1 cellular context compared by ENCODE assay signal in genomic region chr7:40474790-40475680, GRCh38.
A peak's percentile ranks its signal among the peaks of the same experiment; 100 is the strongest.
TF ChIP-seq lines count a peak whose summit lies in the region.

No MANE protein-coding gene starts in this region.

TF ChIP-seq in GM12878, 131 proteins besides CTCF, POLR2A, EP300 and RAD21 (continued from another document and continues in another):
- TF ChIP-seq, protein P1, sequence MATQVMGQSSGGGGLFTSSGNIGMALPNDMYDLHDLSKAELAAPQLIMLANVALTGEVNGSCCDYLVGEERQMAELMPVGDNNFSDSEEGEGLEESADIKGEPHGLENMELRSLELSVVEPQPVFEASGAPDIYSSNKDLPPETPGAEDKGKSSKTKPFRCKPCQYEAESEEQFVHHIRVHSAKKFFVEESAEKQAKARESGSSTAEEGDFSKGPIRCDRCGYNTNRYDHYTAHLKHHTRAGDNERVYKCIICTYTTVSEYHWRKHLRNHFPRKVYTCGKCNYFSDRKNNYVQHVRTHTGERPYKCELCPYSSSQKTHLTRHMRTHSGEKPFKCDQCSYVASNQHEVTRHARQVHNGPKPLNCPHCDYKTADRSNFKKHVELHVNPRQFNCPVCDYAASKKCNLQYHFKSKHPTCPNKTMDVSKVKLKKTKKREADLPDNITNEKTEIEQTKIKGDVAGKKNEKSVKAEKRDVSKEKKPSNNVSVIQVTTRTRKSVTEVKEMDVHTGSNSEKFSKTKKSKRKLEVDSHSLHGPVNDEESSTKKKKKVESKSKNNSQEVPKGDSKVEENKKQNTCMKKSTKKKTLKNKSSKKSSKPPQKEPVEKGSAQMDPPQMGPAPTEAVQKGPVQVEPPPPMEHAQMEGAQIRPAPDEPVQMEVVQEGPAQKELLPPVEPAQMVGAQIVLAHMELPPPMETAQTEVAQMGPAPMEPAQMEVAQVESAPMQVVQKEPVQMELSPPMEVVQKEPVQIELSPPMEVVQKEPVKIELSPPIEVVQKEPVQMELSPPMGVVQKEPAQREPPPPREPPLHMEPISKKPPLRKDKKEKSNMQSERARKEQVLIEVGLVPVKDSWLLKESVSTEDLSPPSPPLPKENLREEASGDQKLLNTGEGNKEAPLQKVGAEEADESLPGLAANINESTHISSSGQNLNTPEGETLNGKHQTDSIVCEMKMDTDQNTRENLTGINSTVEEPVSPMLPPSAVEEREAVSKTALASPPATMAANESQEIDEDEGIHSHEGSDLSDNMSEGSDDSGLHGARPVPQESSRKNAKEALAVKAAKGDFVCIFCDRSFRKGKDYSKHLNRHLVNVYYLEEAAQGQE (IDR thresholded peaks at IDR 0.05; ENCODE audit: low read depth, low read length), result no peak
- no peak for TF ChIP-seq HDAC6 (IDR thresholded peaks at IDR 0.05; ENCODE audit: unreplicated experiment)
- no peak for TF ChIP-seq BACH1 (IDR thresholded peaks at IDR 0.05; ENCODE audit: borderline replicate concordance)
- TF ChIP-seq SMARCA5 (IDR thresholded peaks at IDR 0.05), result no peak
- TF ChIP-seq RELA (IDR thresholded peaks at IDR 0.05; ENCODE audit: borderline replicate concordance, partially characterized antibody), result no peak
- TF ChIP-seq RAD51 (IDR thresholded peaks at IDR 0.05), result no peak
- TF ChIP-seq NBN (IDR thresholded peaks at IDR 0.05), result no peak
- TF ChIP-seq, protein P2, sequence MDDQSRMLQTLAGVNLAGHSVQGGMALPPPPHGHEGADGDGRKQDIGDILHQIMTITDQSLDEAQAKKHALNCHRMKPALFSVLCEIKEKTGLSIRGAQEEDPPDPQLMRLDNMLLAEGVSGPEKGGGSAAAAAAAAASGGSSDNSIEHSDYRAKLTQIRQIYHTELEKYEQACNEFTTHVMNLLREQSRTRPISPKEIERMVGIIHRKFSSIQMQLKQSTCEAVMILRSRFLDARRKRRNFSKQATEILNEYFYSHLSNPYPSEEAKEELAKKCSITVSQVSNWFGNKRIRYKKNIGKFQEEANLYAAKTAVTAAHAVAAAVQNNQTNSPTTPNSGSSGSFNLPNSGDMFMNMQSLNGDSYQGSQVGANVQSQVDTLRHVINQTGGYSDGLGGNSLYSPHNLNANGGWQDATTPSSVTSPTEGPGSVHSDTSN (IDR thresholded peaks at IDR 0.05; ENCODE audit: insufficient replicate concordance, low read depth, low read length), result no peak
- TF ChIP-seq CREM (IDR thresholded peaks at IDR 0.05; ENCODE audit: low read depth), result peak; percentile 47; the same call in 1 of the 2 replicates
- TF ChIP-seq SIN3A (IDR thresholded peaks at IDR 0.05; ENCODE audit: low read depth, low read length), result no peak
- TF ChIP-seq FOXK2 (IDR thresholded peaks at IDR 0.05), result no peak
- no peak for TF ChIP-seq HDAC2 (IDR thresholded peaks at IDR 0.05)
- TF ChIP-seq TBL1XR1 (IDR thresholded peaks at IDR 0.05; ENCODE audit: low read depth, low read length), result peak; percentile 59; the same call in 1 of the 2 replicates
- no peak for TF ChIP-seq PML (IDR thresholded peaks at IDR 0.05; ENCODE audit: low read length)
- TF ChIP-seq, protein P3, sequence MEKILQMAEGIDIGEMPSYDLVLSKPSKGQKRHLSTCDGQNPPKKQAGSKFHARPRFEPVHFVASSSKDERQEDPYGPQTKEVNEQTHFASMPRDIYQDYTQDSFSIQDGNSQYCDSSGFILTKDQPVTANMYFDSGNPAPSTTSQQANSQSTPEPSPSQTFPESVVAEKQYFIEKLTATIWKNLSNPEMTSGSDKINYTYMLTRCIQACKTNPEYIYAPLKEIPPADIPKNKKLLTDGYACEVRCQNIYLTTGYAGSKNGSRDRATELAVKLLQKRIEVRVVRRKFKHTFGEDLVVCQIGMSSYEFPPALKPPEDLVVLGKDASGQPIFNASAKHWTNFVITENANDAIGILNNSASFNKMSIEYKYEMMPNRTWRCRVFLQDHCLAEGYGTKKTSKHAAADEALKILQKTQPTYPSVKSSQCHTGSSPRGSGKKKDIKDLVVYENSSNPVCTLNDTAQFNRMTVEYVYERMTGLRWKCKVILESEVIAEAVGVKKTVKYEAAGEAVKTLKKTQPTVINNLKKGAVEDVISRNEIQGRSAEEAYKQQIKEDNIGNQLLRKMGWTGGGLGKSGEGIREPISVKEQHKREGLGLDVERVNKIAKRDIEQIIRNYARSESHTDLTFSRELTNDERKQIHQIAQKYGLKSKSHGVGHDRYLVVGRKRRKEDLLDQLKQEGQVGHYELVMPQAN (conservative IDR thresholded peaks at IDR 0.05), result no peak
- no peak for TF ChIP-seq SMAD1 (IDR thresholded peaks at IDR 0.05; ENCODE audit: low read depth, partially characterized antibody)
- no peak for TF ChIP-seq ZNF622 (IDR thresholded peaks at IDR 0.05)
- no peak for TF ChIP-seq MYC (IDR thresholded peaks at IDR 0.05; ENCODE audit: insufficient read depth, insufficient read length, insufficient replicate concordance, low read length, severe bottlenecking)
- TF ChIP-seq, protein P4, sequence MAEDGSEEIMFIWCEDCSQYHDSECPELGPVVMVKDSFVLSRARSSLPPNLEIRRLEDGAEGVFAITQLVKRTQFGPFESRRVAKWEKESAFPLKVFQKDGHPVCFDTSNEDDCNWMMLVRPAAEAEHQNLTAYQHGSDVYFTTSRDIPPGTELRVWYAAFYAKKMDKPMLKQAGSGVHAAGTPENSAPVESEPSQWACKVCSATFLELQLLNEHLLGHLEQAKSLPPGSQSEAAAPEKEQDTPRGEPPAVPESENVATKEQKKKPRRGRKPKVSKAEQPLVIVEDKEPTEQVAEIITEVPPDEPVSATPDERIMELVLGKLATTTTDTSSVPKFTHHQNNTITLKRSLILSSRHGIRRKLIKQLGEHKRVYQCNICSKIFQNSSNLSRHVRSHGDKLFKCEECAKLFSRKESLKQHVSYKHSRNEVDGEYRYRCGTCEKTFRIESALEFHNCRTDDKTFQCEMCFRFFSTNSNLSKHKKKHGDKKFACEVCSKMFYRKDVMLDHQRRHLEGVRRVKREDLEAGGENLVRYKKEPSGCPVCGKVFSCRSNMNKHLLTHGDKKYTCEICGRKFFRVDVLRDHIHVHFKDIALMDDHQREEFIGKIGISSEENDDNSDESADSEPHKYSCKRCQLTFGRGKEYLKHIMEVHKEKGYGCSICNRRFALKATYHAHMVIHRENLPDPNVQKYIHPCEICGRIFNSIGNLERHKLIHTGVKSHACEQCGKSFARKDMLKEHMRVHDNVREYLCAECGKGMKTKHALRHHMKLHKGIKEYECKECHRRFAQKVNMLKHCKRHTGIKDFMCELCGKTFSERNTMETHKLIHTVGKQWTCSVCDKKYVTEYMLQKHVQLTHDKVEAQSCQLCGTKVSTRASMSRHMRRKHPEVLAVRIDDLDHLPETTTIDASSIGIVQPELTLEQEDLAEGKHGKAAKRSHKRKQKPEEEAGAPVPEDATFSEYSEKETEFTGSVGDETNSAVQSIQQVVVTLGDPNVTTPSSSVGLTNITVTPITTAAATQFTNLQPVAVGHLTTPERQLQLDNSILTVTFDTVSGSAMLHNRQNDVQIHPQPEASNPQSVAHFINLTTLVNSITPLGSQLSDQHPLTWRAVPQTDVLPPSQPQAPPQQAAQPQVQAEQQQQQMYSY (CRISPR knock-in tag; IDR thresholded peaks at IDR 0.05), result no peak
- no peak for TF ChIP-seq EZH2 (IDR thresholded peaks at IDR 0.05; ENCODE audit: borderline replicate concordance, control insufficient read depth, low read depth, low read length)
- no peak for TF ChIP-seq WRNIP1 (IDR thresholded peaks at IDR 0.05; ENCODE audit: borderline replicate concordance, low read depth, low read length)
- TF ChIP-seq CUX1 (IDR thresholded peaks at IDR 0.05; ENCODE audit: insufficient replicate concordance, low read depth, low read length), result no peak
- TF ChIP-seq DPF2 (IDR thresholded peaks at IDR 0.05), result 0 out of 2 replicates have a peak, but pooled peaks have one; percentile 36
- TF ChIP-seq, protein P5, sequence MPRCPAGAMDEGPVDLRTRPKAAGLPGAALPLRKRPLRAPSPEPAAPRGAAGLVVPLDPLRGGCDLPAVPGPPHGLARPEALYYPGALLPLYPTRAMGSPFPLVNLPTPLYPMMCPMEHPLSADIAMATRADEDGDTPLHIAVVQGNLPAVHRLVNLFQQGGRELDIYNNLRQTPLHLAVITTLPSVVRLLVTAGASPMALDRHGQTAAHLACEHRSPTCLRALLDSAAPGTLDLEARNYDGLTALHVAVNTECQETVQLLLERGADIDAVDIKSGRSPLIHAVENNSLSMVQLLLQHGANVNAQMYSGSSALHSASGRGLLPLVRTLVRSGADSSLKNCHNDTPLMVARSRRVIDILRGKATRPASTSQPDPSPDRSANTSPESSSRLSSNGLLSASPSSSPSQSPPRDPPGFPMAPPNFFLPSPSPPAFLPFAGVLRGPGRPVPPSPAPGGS (IDR thresholded peaks at IDR 0.05; ENCODE audit: borderline replicate concordance, insufficient read depth, low read depth, low read length, poor library complexity, severe bottlenecking), result no peak
- no peak for TF ChIP-seq RCOR1 (conservative IDR thresholded peaks at IDR 0.05; ENCODE audit: low read depth, low read length)
- peak; percentile 48; the same call in 1 of the 2 replicates for TF ChIP-seq MTA3 (IDR thresholded peaks at IDR 0.05; ENCODE audit: borderline replicate concordance, low read length)
- TF ChIP-seq, protein P6, sequence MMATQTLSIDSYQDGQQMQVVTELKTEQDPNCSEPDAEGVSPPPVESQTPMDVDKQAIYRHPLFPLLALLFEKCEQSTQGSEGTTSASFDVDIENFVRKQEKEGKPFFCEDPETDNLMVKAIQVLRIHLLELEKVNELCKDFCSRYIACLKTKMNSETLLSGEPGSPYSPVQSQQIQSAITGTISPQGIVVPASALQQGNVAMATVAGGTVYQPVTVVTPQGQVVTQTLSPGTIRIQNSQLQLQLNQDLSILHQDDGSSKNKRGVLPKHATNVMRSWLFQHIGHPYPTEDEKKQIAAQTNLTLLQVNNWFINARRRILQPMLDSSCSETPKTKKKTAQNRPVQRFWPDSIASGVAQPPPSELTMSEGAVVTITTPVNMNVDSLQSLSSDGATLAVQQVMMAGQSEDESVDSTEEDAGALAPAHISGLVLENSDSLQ (IDR thresholded peaks at IDR 0.05), result no peak
- no peak for TF ChIP-seq ZBTB40 (IDR thresholded peaks at IDR 0.05; ENCODE audit: borderline replicate concordance)
- no peak for TF ChIP-seq NR2F1 (conservative IDR thresholded peaks at IDR 0.05)
- peak; percentile 92 for TF ChIP-seq ATF7 (IDR thresholded peaks at IDR 0.05; ENCODE audit: low read depth)
- TF ChIP-seq ATF3 (IDR thresholded peaks at IDR 0.05; ENCODE audit: borderline replicate concordance, extremely low read depth, low read depth, low read length), result no peak
- no peak for TF ChIP-seq POLR2AphosphoS5 (IDR thresholded peaks at IDR 0.05; ENCODE audit: low read length)
- TF ChIP-seq EED (IDR thresholded peaks at IDR 0.05; ENCODE audit: low read depth), result peak; percentile 58
- no peak for TF ChIP-seq ASH2L (IDR thresholded peaks at IDR 0.05; ENCODE audit: borderline replicate concordance, low read depth)
- TF ChIP-seq ZSCAN29 (IDR thresholded peaks at IDR 0.05), result no peak
- TF ChIP-seq FOXM1 (IDR thresholded peaks at IDR 0.05; ENCODE audit: low read depth, low read length), result no peak
